In genomic region chr7:47581821-47582747, GRCh38 we compare ENCODE assay signal across 1 cellular context.
TF ChIP-seq lines count a peak whose summit lies in the region.

Gene TNS3 (minus strand): TSS chr7:47582111. CDS start chr7:47439636, 142,475 bp downstream.

TF ChIP-seq in GM23338, 12 proteins besides CTCF, POLR2A, EP300 and RAD21 (continued from another document):
- TF ChIP-seq ZNF462 (CRISPR knock-in tag; IDR thresholded peaks at IDR 0.05) (no peak), STAT1 (IDR thresholded peaks at IDR 0.05; ENCODE audit: unreplicated experiment) (no peak), ZNF331 (CRISPR knock-in tag; IDR thresholded peaks at IDR 0.05; ENCODE audit: low read depth) (no peak), CREB1 (CRISPR knock-in tag; IDR thresholded peaks at IDR 0.05; ENCODE audit: low read depth) (no peak), EZH2 (IDR thresholded peaks at IDR 0.05; ENCODE audit: low read depth, unreplicated experiment) (no peak), REST (IDR thresholded peaks at IDR 0.05; ENCODE audit: unreplicated experiment) (no peak), ZNF114 (CRISPR knock-in tag; IDR thresholded peaks at IDR 0.05) (no peak)
